In the genomic region with DNA sequence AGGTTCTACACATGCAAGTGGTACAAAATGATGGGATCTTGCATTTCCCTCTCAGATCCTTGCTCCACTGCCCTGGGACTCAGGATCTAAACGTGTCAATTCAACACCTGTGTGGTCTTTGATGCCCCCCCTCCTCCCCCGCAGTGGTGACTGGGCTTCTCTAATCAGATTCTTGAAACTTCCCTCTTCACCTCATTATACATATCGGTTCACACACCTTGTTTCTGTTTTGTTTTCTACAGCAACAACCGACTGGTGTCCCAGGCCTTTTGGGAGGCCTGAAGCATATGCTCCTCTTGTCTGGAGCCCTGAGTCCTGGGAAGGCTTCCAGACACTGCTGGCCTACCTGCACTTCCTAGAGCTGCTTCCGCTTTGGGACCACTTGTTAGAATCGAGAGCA, we compare ENCODE assay signal across 11 cellular contexts. TPM values are rescaled to one million over a fixed set of nuclear protein-coding genes. Genes with fewer than 3 reads are reported as not detected.
DNase-seq lines count a peak whose midpoint lies in the region; ATAC-seq lines count a peak whose summit lies in the region.
"Had no signal": no experiment of that assay in that cellular context is flagged by ENCODE, and none has a peak within 500 bp of the region (broad histone marks: within the 10 kb centered on the region; RNA-seq: fewer than 3 reads in every experiment).

No MANE protein-coding gene starts in this region.

- DNase-seq in immature natural killer cell (no peak), NCI-H446 (lab: John Stamatoyannopoulos, UW) (no peak), Ammon's horn (ENCODE audit: low spot score) (no peak), posterior vena cava (ENCODE audit: low spot score) (no peak), NCI-H1436 (lab: John Stamatoyannopoulos, UW) (no peak)
- DNase-seq: foreskin fibroblast had no signal

- H3K4me1 Mint-ChIP-seq in immature natural killer cell = peaks cover 90 to 99% of the 10 kb centered on the region in 2 donors
- H3K4me1 Mint-ChIP-seq: brain had no signal

- peak overlapping the region; percentile 58 to 93 (median 92) for H3K27ac Mint-ChIP-seq in immature natural killer cell
- H3K27ac Mint-ChIP-seq: brain had no signal

- no peaks in the 10 kb centered on the region for H3K9me3 Mint-ChIP-seq in immature natural killer cell

- H3K4me3 Mint-ChIP-seq in immature natural killer cell = peak overlapping the region; percentile 57 to 74 (median 66)
- H3K4me3 Mint-ChIP-seq: brain had no signal

- peak; percentile 73 for ATAC-seq in GM18517 (IDR thresholded peaks at IDR 0.05; ENCODE audit: unreplicated experiment)
- ATAC-seq in GM21515 (IDR thresholded peaks at IDR 0.05; ENCODE audit: unreplicated experiment) = peak; percentile 74
- ATAC-seq in HG03521 (IDR thresholded peaks at IDR 0.05; ENCODE audit: unreplicated experiment) = peak; percentile 72
- ATAC-seq: HCT116 had no signal

- intact Hi-C loops in posterior vena cava (cut with DNase I) = no loop called here

- H3K36me3 Mint-ChIP-seq in immature natural killer cell = peaks cover 36 to 76% (median 66%) of the 10 kb centered on the region in 3 donors
- H3K36me3 Mint-ChIP-seq: brain had no signal

- no peaks in the 10 kb centered on the region for H3K27me3 Mint-ChIP-seq in immature natural killer cell (ENCODE audit: low read depth in 3 of 3)

RNA-seq across cellular contexts. Expression of gene SAMD3, which starts 20.0 kb away (rescaled TPM):
- polyA plus RNA-seq in immature natural killer cell = 100 to 1,000 TPM; 208 to 376 (median 275) TPM
- total RNA-seq in posterior vena cava = 1 to 10 TPM; 1.5 to 2.6 TPM
